In genomic region chr14:89401783-89402182, GRCh38 we compare ENCODE assay signal across 19 cellular contexts. TPM values are rescaled to one million over a fixed set of nuclear protein-coding genes. Genes with fewer than 3 reads are reported as not detected.
DNase-seq lines count a peak whose midpoint lies in the region; TF ChIP-seq lines count a peak whose summit lies in the region.
"Had no signal": no experiment of that assay in that cellular context is flagged by ENCODE, and none has a peak within 500 bp of the region (broad histone marks: within the 10 kb centered on the region; RNA-seq: fewer than 3 reads in every experiment).

No MANE protein-coding gene starts in this region.

- H4K5ac ChIP-seq in H9 (ENCODE audit: insufficient read length, low read depth, low read length), result no peak overlapping the region

- H3K4me1 Mint-ChIP-seq in CD14-positive monocyte (peaks cover 40% of the 10 kb centered on the region), H9 (peaks cover 54 to 57% of the 10 kb centered on the region in 2 experiments)

- H3K4me3 ChIP-seq in breast epithelium (no peak overlapping the region), mesenchymal stem cell (ENCODE audit: insufficient read depth in 1 of 2, low read depth in 1 of 2, low read length in 2 of 2) (no peak overlapping the region)
- H3K4me3 ChIP-seq: heart left ventricle, lung, pancreas, SJSA1 had no signal

- H3K36me3 ChIP-seq in breast epithelium (no peaks in the 10 kb centered on the region), mesenchymal stem cell (ENCODE audit: control insufficient read depth in 1 of 2, insufficient read depth in 2 of 2, low read depth in 1 of 2, low read length in 2 of 2) (peaks cover 3 to 9% of the 10 kb centered on the region in 2 experiments)
- H3K36me3 ChIP-seq: pancreas had no signal

- H3T11ph ChIP-seq in H9 (ENCODE audit: low read length), result no peak overlapping the region

- H4K8ac ChIP-seq in H9 (replicated peaks; ENCODE audit: insufficient read length, low read depth, low read length) (no peak overlapping the region), mesenchymal stem cell (ENCODE audit: low read length) (no peak overlapping the region)

- H3K4me2 ChIP-seq in H9 (ENCODE audit: insufficient read depth, insufficient read length, low read length) (no peak overlapping the region), mesenchymal stem cell (ENCODE audit: low read length, poor library complexity, severe bottlenecking) (no peak overlapping the region)

- no peak overlapping the region for H4K91ac ChIP-seq in H9 (ENCODE audit: insufficient read length, low read depth, low read length)
- no peak overlapping the region for H4K91ac ChIP-seq in mesenchymal stem cell (ENCODE audit: low read length)

- H2AK5ac ChIP-seq in H9 (ENCODE audit: insufficient read length, low read length), result no peak overlapping the region
- H2AK5ac ChIP-seq in mesenchymal stem cell (ENCODE audit: low read length, severe bottlenecking), result no peak overlapping the region

- H2BK12ac ChIP-seq in H9 (ENCODE audit: insufficient read length, low read depth, low read length), result no peak overlapping the region
- H2BK12ac ChIP-seq in mesenchymal stem cell (ENCODE audit: low read length in 2 of 2), result no peak overlapping the region

- no peak for TF ChIP-seq CTCF in CD14-positive monocyte (IDR thresholded peaks at IDR 0.05)
- no peak for TF ChIP-seq CTCF in H9 (conservative IDR thresholded peaks at IDR 0.05)
- no peak for TF ChIP-seq CTCF in breast epithelium (IDR thresholded peaks at IDR 0.05)

- H3K27me3 ChIP-seq in H9 (ENCODE audit: insufficient read depth, low read length) (no peaks in the 10 kb centered on the region), breast epithelium (no peaks in the 10 kb centered on the region), mesenchymal stem cell (ENCODE audit: control insufficient read depth in 1 of 2, insufficient read depth in 1 of 2, low read length in 2 of 2) (no peaks in the 10 kb centered on the region)
- H3K27me3 ChIP-seq: heart left ventricle, pancreas, SJSA1 had no signal

- no peaks in the 10 kb centered on the region for H3K9me3 ChIP-seq in H9 (ENCODE audit: control insufficient read depth, low read depth, low read length)
- no peaks in the 10 kb centered on the region for H3K9me3 ChIP-seq in breast epithelium
- H3K9me3 ChIP-seq in mesenchymal stem cell (ENCODE audit: control insufficient read depth, low read length), result no peaks in the 10 kb centered on the region
- H3K9me3 ChIP-seq: heart left ventricle, pancreas, SJSA1 had no signal

- H3K27me3 Mint-ChIP-seq in CD14-positive monocyte (ENCODE audit: low read depth in 3 of 3) (no peaks in the 10 kb centered on the region), H9 (ENCODE audit: low read depth) (no peaks in the 10 kb centered on the region)

- peaks cover 85% of the 10 kb centered on the region for H3K79me2 ChIP-seq in H9 (ENCODE audit: insufficient read depth, low read length)

- H2BK20ac ChIP-seq in H9 (ENCODE audit: low read depth, low read length, poor library complexity, severe bottlenecking), result no peak overlapping the region

- H3K14ac ChIP-seq in H9 (ENCODE audit: insufficient read depth, low read length) (no peak overlapping the region), mesenchymal stem cell (ENCODE audit: low read length in 2 of 2) (no peak overlapping the region)

- H2BK15ac ChIP-seq in H9 (ENCODE audit: low read depth, low read length) (no peak overlapping the region), mesenchymal stem cell (ENCODE audit: low read depth, poor library complexity, severe bottlenecking) (no peak overlapping the region)

- H3K9me3 Mint-ChIP-seq in CD14-positive monocyte (peaks cover 0 to 2% (median 0%) of the 10 kb centered on the region in 7 donors), H9 (no peaks in the 10 kb centered on the region)
- H3K9me3 Mint-ChIP-seq: HFFc6; T-helper 2 cell treated with Interferon-gamma antibody and Interleukin-4, amounts not matched to agents 5 μg/mL and 100 μg/mL, for 36 hours had no signal

- H3K79me1 ChIP-seq in H9 (ENCODE audit: insufficient read depth, low read depth, low read length, poor library complexity, severe bottlenecking), result peaks cover 9% of the 10 kb centered on the region
- peaks cover 49% of the 10 kb centered on the region for H3K79me1 ChIP-seq in mesenchymal stem cell (replicated peaks; ENCODE audit: low read length, poor library complexity, severe bottlenecking)

- no peak overlapping the region for H3K56ac ChIP-seq in H9 (ENCODE audit: insufficient read length, low read depth, low read length)

- no peak overlapping the region for H3K9ac ChIP-seq in H9 (ENCODE audit: extremely low read depth, insufficient read length, low read length)
- H3K9ac ChIP-seq in mesenchymal stem cell (ENCODE audit: low read length), result no peak overlapping the region

- WGBS in H9 (ENCODE audit: extremely low coverage, insufficient read length, low lambda C conversion rate), result 100% methylated on average over 1 of the region's 4 CpGs
- 72% methylated on average over 4 of the region's 4 CpGs for whole genome bisulfite sequencing in mesenchymal stem cell

- no peak overlapping the region for H3K4me3 Mint-ChIP-seq in CD14-positive monocyte
- H3K4me3 Mint-ChIP-seq in H9, result no peak overlapping the region
- H3K4me3 Mint-ChIP-seq: HFFc6; T-helper 2 cell treated with Interferon-gamma antibody and Interleukin-4, amounts not matched to agents 5 μg/mL and 100 μg/mL, for 36 hours had no signal

- H3K23ac ChIP-seq in H9 (ENCODE audit: insufficient read length, low read depth, low read length) (no peak overlapping the region), mesenchymal stem cell (ENCODE audit: low read length in 2 of 2) (no peak overlapping the region)

- H3K4me1 ChIP-seq in H9 (ENCODE audit: insufficient read depth, low read length) (peaks cover 3% of the 10 kb centered on the region; the same call in 1 of the 2 replicates), breast epithelium (no peaks in the 10 kb centered on the region), mesenchymal stem cell (ENCODE audit: control insufficient read depth, insufficient read depth, low read depth, low read length) (peaks cover 4% of the 10 kb centered on the region)
- H3K4me1 ChIP-seq: pancreas, SJSA1 had no signal

- H2BK120ac ChIP-seq in H9 (ENCODE audit: low read depth, low read length, poor library complexity, severe bottlenecking), result no peak overlapping the region
- H2BK120ac ChIP-seq in mesenchymal stem cell (ENCODE audit: low read depth, low read length), result no peak overlapping the region

- no peaks in the 10 kb centered on the region for H3K23me2 ChIP-seq in H9 (ENCODE audit: insufficient read length, low read depth, low read length, poor library complexity, severe bottlenecking)

- no peak overlapping the region for H3K18ac ChIP-seq in H9 (ENCODE audit: insufficient read length, low read depth, low read length)
- no peak overlapping the region for H3K18ac ChIP-seq in mesenchymal stem cell (ENCODE audit: low read depth in 1 of 2, low read length in 2 of 2)

- intact Hi-C loops in CD14-positive monocyte (cut with micrococcal nuclease), result no loop called here
- intact Hi-C loops in breast epithelium (cut with DNase I; ENCODE audit: low total_unique reads), result no loop called here

- peak overlapping the region in 4 of 7 donors; percentile 0 to 64 (median 22) for H3K27ac Mint-ChIP-seq in CD14-positive monocyte
- H3K27ac Mint-ChIP-seq in H9, result peak overlapping the region in 2 of 3 experiments; percentile 0 to 2; a peak in 4 of 7 replicates
- H3K27ac Mint-ChIP-seq: HFFc6; T-helper 2 cell treated with Interferon-gamma antibody and Interleukin-4, amounts not matched to agents 5 μg/mL and 100 μg/mL, for 36 hours had no signal

- TF ChIP-seq POLR2A in breast epithelium (IDR thresholded peaks at IDR 0.05), result no peak

- DNase-seq in CD14-positive monocyte (ENCODE audit: low spot score), result no peak
- DNase-seq in H9, result no peak
- peak; percentile 19 for DNase-seq in NCI-H748 treated with DMSO at 0.1 percent for 48 hours (lab: John Stamatoyannopoulos, UW)
- DNase-seq in left kidney (ENCODE audit: low read depth, low spot score), result peak; percentile 48
- DNase-seq in breast epithelium (ENCODE audit: low spot score in 2 of 2), result no peak
- no peak for DNase-seq in mesenchymal stem cell
- DNase-seq in stimulated activated CD4-positive, alpha-beta T cell treated with anti-CD3 and anti-CD28 coated beads, Interleukin-2, amount 100 ng/mL, for 48 hours, result no peak
- DNase-seq: amniotic stem cell; central memory CD4-positive, alpha-beta T cell; HFFc6; Karpas-422; NCI-H1092 treated with DMSO at 0.1 percent for 48 hours; NCI-H524 treated with DMSO at 0.1 percent for 48 hours; pancreas; stimulated activated CD4-positive, alpha-beta T cell treated with anti-CD3 and anti-CD28 coated beads, Interleukin-1b, Interleukin-23, amount 100 ng/mL, for 48 hours had no signal

- no peak overlapping the region for H2BK5ac ChIP-seq in H9 (ENCODE audit: insufficient read length, low read length)
- H2BK5ac ChIP-seq in mesenchymal stem cell (ENCODE audit: low read depth, low read length, poor library complexity, severe bottlenecking), result no peak overlapping the region

- H3K36me3 Mint-ChIP-seq in CD14-positive monocyte (peaks cover 45 to 62% of the 10 kb centered on the region in 2 donors), H9 (ENCODE audit: insufficient read depth in 1 of 3, low read depth in 3 of 3) (peaks cover 20 to 55% (median 31%) of the 10 kb centered on the region in 3 experiments; a peak in 6 of 7 replicates)

- H3K4ac ChIP-seq in H9 (ENCODE audit: low read depth, low read length), result no peak overlapping the region
- H3K4ac ChIP-seq in mesenchymal stem cell (ENCODE audit: low read depth in 1 of 2, low read length in 2 of 2), result no peak overlapping the region

- H2AFZ ChIP-seq in H9 (ENCODE audit: low read length), result no peak overlapping the region
- no peak overlapping the region for H2AFZ ChIP-seq in mesenchymal stem cell (ENCODE audit: low read depth, low read length)

- H3K27ac ChIP-seq in H9 (ENCODE audit: insufficient read length, low read depth, low read length) (peak overlapping the region; percentile 10), breast epithelium (no peak overlapping the region), mesenchymal stem cell (ENCODE audit: low read length, poor library complexity, severe bottlenecking) (no peak overlapping the region)
- H3K27ac ChIP-seq: heart left ventricle, pancreas, SJSA1 had no signal

- no peaks in the 10 kb centered on the region for H4K20me1 ChIP-seq in H9 (ENCODE audit: control insufficient read depth, insufficient read depth, insufficient read length)

RNA-seq across cellular contexts. Expression of gene FOXN3, which starts 15.2 kb away (rescaled TPM):
- 10 to 100 TPM; 38.7 to 42.0 TPM for polyA plus RNA-seq in CD14-positive monocyte
- total RNA-seq in H9 (2021) (114 and 125 TPM in 2 replicates), breast epithelium (100 to 1,000 TPM in 1 of 3 donors, 10 to 100 TPM in 2; 70.7 to 180 (median 80.3) TPM)
- 28.2 TPM for polyA plus RNA-seq in mesenchymal stem cell (2013, experiment 1 of 2)
- polyA plus RNA-seq in mesenchymal stem cell (2013, experiment 2 of 2), result 27.4 TPM

Comparison
In these comparisons a context has a peak if more than half of its experiments do, and no peak if none do; other contexts are left out.
1. DNase-seq: peak in NCI-H748 treated with DMSO at 0.1 percent for 48 hours (single experiment) and left kidney (single experiment); none in CD14-positive monocyte (single experiment), H9 (single experiment), breast epithelium (0 of 2), mesenchymal stem cell (single experiment) and stimulated activated CD4-positive, alpha-beta T cell treated with anti-CD3 and anti-CD28 coated beads, Interleukin-2, amount 100 ng/mL, for 48 hours (0 of 2).